In genomic region chr15:66193066-66193465, GRCh38 we compare ENCODE assay signal across 19 cellular contexts.
DNase-seq lines count a peak whose midpoint lies in the region; ATAC-seq and TF ChIP-seq lines count a peak whose summit lies in the region.
"Had no signal": no experiment of that assay in that cellular context is flagged by ENCODE, and none has a peak within 500 bp of the region (broad histone marks: within the 10 kb centered on the region; RNA-seq: fewer than 3 reads in every experiment).

No MANE protein-coding gene starts in this region.

- no peak overlapping the region for H2BK15ac ChIP-seq in mesenchymal stem cell (ENCODE audit: low read depth, poor library complexity, severe bottlenecking)

- H3K36me3 ChIP-seq in MG63 (no peaks in the 10 kb centered on the region), osteoblast (ENCODE audit: insufficient read depth, low read length) (no peaks in the 10 kb centered on the region), mesenchymal stem cell (ENCODE audit: control insufficient read depth in 1 of 2, insufficient read depth in 2 of 2, low read depth in 1 of 2, low read length in 2 of 2) (no peaks in the 10 kb centered on the region)
- H3K36me3 ChIP-seq: Peyer's patch had no signal

- H2BK12ac ChIP-seq in mesenchymal stem cell (ENCODE audit: low read length in 2 of 2): no peak overlapping the region

- no peak for ATAC-seq in GM19455 (IDR thresholded peaks at IDR 0.05; ENCODE audit: unreplicated experiment)
- ATAC-seq: Right ventricle myocardium inferior had no signal

- H3K18ac ChIP-seq in mesenchymal stem cell (ENCODE audit: low read depth in 1 of 2, low read length in 2 of 2): no peak overlapping the region

- H3K4me1 ChIP-seq in osteoblast (ENCODE audit: insufficient read depth, low read length): no peaks in the 10 kb centered on the region
- no peaks in the 10 kb centered on the region for H3K4me1 ChIP-seq in mesenchymal stem cell (ENCODE audit: control insufficient read depth, insufficient read depth, low read depth, low read length)
- H3K4me1 ChIP-seq: Peyer's patch had no signal

- H2BK120ac ChIP-seq in mesenchymal stem cell (ENCODE audit: low read depth, low read length): no peak overlapping the region

- H2BK5ac ChIP-seq in mesenchymal stem cell (ENCODE audit: low read depth, low read length, poor library complexity, severe bottlenecking): no peak overlapping the region

- H3K27ac ChIP-seq in osteoblast (ENCODE audit: low read depth, low read length): no peak overlapping the region
- H3K27ac ChIP-seq in mesenchymal stem cell (ENCODE audit: low read length, poor library complexity, severe bottlenecking): no peak overlapping the region
- H3K27ac ChIP-seq: C4-2B, Peyer's patch had no signal

- H3K4me2 ChIP-seq in osteoblast (ENCODE audit: insufficient read depth, low read length) (no peak overlapping the region), mesenchymal stem cell (ENCODE audit: low read length, poor library complexity, severe bottlenecking) (no peak overlapping the region)

- no peak overlapping the region for H3K4me3 ChIP-seq in MG63
- no peak overlapping the region for H3K4me3 ChIP-seq in choroid plexus epithelial cell (ENCODE audit: low read depth, low read length)
- H3K4me3 ChIP-seq in osteoblast (ENCODE audit: insufficient read depth, low read length): no peak overlapping the region
- H3K4me3 ChIP-seq in mesenchymal stem cell (ENCODE audit: insufficient read depth in 1 of 2, low read depth in 1 of 2, low read length in 2 of 2): no peak overlapping the region
- H3K4me3 ChIP-seq: Peyer's patch had no signal

- DNase-seq in HCEC 1CT (peak; percentile 14), MG63 (peak; percentile 18), choroid plexus epithelial cell (ENCODE audit: low read depth) (peak; percentile 10), osteoblast (ENCODE audit: insufficient read length, low spot score, missing footprints) (peak; percentile 25), DMS114 treated with DMSO at 0.1 percent for 48 hours (lab: John Stamatoyannopoulos, UW; ENCODE audit: unreplicated experiment) (no peak), mesenchymal stem cell (no peak)
- DNase-seq: AML-193, DMS79 treated with DMSO at 0.1 percent for 48 hours, GDM1, GOT3, MM.1S, NCI-H1092 treated with DMSO at 0.1 percent for 48 hours, NCI-H2081, NCI-H2171 treated with DMSO at 0.1 percent for 48 hours, NCI-H446 treated with DMSO at 0.1 percent for 48 hours, Peyer's patch had no signal

- no peak overlapping the region for H4K8ac ChIP-seq in mesenchymal stem cell (ENCODE audit: low read length)

- WGBS in mesenchymal stem cell: 82% methylated on average over 1 of the region's 3 CpGs

- H3K9ac ChIP-seq in mesenchymal stem cell (ENCODE audit: low read length): no peak overlapping the region

- no peaks in the 10 kb centered on the region for H3K79me1 ChIP-seq in mesenchymal stem cell (replicated peaks; ENCODE audit: low read length, poor library complexity, severe bottlenecking)

- H3K4ac ChIP-seq in mesenchymal stem cell (ENCODE audit: low read depth in 1 of 2, low read length in 2 of 2): no peak overlapping the region

- no peak overlapping the region for H3K23ac ChIP-seq in mesenchymal stem cell (ENCODE audit: low read length in 2 of 2)

- no peak overlapping the region for H4K91ac ChIP-seq in mesenchymal stem cell (ENCODE audit: low read length)

- H2AFZ ChIP-seq in osteoblast (ENCODE audit: low read length) (no peak overlapping the region), mesenchymal stem cell (ENCODE audit: low read depth, low read length) (no peak overlapping the region)

- H3K27me3 ChIP-seq in MG63 (no peaks in the 10 kb centered on the region), osteoblast (ENCODE audit: insufficient read depth, low read length) (no peaks in the 10 kb centered on the region), mesenchymal stem cell (ENCODE audit: control insufficient read depth in 1 of 2, insufficient read depth in 1 of 2, low read length in 2 of 2) (peaks cover 11 to 43% of the 10 kb centered on the region in 2 experiments)
- H3K27me3 ChIP-seq: Peyer's patch had no signal

- H3K9me3 ChIP-seq in MG63: no peaks in the 10 kb centered on the region
- no peaks in the 10 kb centered on the region for H3K9me3 ChIP-seq in osteoblast (ENCODE audit: low read depth, low read length)
- H3K9me3 ChIP-seq in mesenchymal stem cell (ENCODE audit: control insufficient read depth, low read length): no peaks in the 10 kb centered on the region
- H3K9me3 ChIP-seq: Peyer's patch had no signal

- TF ChIP-seq CTCF in choroid plexus epithelial cell (conservative IDR thresholded peaks at IDR 0.05; ENCODE audit: low read depth, low read length) (no peak), osteoblast (IDR thresholded peaks at IDR 0.05; ENCODE audit: extremely low read depth, low read depth, low read length) (no peak)

- no peak overlapping the region for H2AK5ac ChIP-seq in mesenchymal stem cell (ENCODE audit: low read length, severe bottlenecking)

- no peaks in the 10 kb centered on the region for H3K79me2 ChIP-seq in osteoblast (ENCODE audit: insufficient read depth, low read length)

- H3K14ac ChIP-seq in mesenchymal stem cell (ENCODE audit: low read length in 2 of 2): no peak overlapping the region

- no peaks in the 10 kb centered on the region for H4K20me1 ChIP-seq in osteoblast (ENCODE audit: insufficient read depth, low read length)

Comparison
In these comparisons a context has a peak if more than half of its experiments do, and no peak if none do; other contexts are left out.
1. DNase-seq: peak in HCEC 1CT (single experiment), MG63 (single experiment), choroid plexus epithelial cell (single experiment) and osteoblast (single experiment); none in DMS114 treated with DMSO at 0.1 percent for 48 hours (single experiment) and mesenchymal stem cell (single experiment).